ENCODE assay signal across 22 cellular contexts in genomic region chr14:100386846-100387245, GRCh38.
"Had no signal": no experiment of that assay in that cellular context is flagged by ENCODE, and none has a peak within 500 bp of the region (broad histone marks: within the 10 kb centered on the region; RNA-seq: fewer than 3 reads in every experiment).

No MANE protein-coding gene starts in this region.

- DNase-seq: activated B cell treated with CpG ODN at 0.5 μM for 24 hours; activated CD4-positive, alpha-beta T cell treated with anti-CD3 and anti-CD28 coated beads for 4 hours; activated CD4-positive, alpha-beta T cell treated with anti-CD3 and anti-CD28 coated beads, Interleukin-2, amount 50 U/mL, for 48 hours; activated CD8-positive, alpha-beta memory T cell treated with anti-CD3 and anti-CD28 coated beads, Interleukin-2, amount 50 U/mL, for 48 hours; activated effector memory CD4-positive, alpha-beta T cell treated with Interleukin-2 at 50 U/mL for 16 hours; activated naive CD4-positive, alpha-beta T cell treated with anti-CD3 and anti-CD28 coated beads for 36 hours; activated naive CD8-positive, alpha-beta T cell treated with anti-CD3 and anti-CD28 coated beads, Interleukin-2, amount 10 ng/mL, durations not matched to agents 7 days and 5 days; activated T-cell treated with anti-CD3 and anti-CD28 coated beads, Interleukin-2, amount 50 U/mL, for 48 hours; amniotic stem cell; cerebellar nuclear complex; cortex of kidney; head of caudate nucleus; left ventricle myocardium superior; mammary epithelial cell; stimulated activated CD4-positive, alpha-beta T cell treated with anti-CD3 and anti-CD28 coated beads, Interleukin-4, amount 100 ng/mL, for 24 hours; stimulated activated naive CD8-positive, alpha-beta T cell treated with anti-CD3 and anti-CD28 coated beads, Interleukin-15, Interleukin-2, amounts not matched to agents 100 U/mL and 50 U/mL, for 24 hours; upper lobe of left lung had no signal

- H3K27ac ChIP-seq: epithelial cell of prostate, gastroesophageal sphincter, upper lobe of left lung had no signal

- ATAC-seq: gastroesophageal sphincter; left ventricle myocardium superior; natural killer cell treated with Interleukin-12 subunit alpha and Interleukin-12 subunit beta and Interleukin-15 and Interleukin-18, amount 100 ng/mL, for 72 hours; sciatic nerve; stimulated activated naive CD8-positive, alpha-beta T cell treated with anti-CD3 and anti-CD28 coated beads, Interleukin-15, Interleukin-2, amounts not matched to agents 100 U/mL and 50 U/mL, for 24 hours had no signal

- H3K4me3 ChIP-seq: gastroesophageal sphincter, upper lobe of left lung had no signal

- H3K9me3 ChIP-seq: gastroesophageal sphincter, upper lobe of left lung had no signal

- FAIRE-seq: islet of Langerhans had no signal

- H3K27me3 ChIP-seq: gastroesophageal sphincter, upper lobe of left lung had no signal
